11 cellular contexts compared by ENCODE assay signal in the genomic region with DNA sequence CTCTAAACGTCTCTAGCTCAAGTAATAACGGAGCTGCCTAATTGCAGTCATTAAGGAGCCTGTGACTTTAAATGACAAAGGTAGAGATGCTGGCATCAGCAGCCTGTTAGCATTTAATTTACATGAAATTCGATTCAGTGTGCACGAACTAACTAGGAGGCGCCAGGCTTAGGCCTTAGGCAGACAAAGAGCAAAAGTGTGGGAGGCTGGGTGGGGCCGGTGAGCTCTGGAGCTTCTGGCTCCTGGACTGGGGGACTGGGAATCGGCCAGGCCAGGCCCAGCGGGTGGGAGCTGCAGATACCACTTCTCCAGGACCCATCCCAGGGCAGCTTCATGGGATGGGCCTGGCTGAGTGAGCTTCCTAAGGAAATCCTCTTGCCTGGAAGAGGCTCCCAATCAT.
A peak's percentile ranks its signal among the peaks of the same experiment; 100 is the strongest.
DNase-seq lines count a peak whose midpoint lies in the region; ATAC-seq and FAIRE-seq lines count a peak whose summit lies in the region.
"Had no signal": no experiment of that assay in that cellular context is flagged by ENCODE, and none has a peak within 500 bp of the region (broad histone marks: within the 10 kb centered on the region; RNA-seq: fewer than 3 reads in every experiment).

No MANE protein-coding gene starts in this region.

- no peak overlapping the region for H2AFZ ChIP-seq in mesenchymal stem cell (ENCODE audit: low read depth, low read length)

- H3K27me3 ChIP-seq in mesendoderm (ENCODE audit: insufficient read depth, low read length, poor library complexity) (no peaks in the 10 kb centered on the region), mesenchymal stem cell (ENCODE audit: control insufficient read depth in 1 of 2, insufficient read depth in 1 of 2, low read length in 2 of 2) (no peaks in the 10 kb centered on the region)
- H3K27me3 ChIP-seq: BLaER1 treated with 17β-estradiol and CSF1 and Interleukin-3, amounts not matched to agents 10 nM and 100 nM; hepatocyte had no signal

- no peak for FAIRE-seq in HTR-8/SVneo (lab: Jason Lieb, UNC)

- H2BK12ac ChIP-seq in mesenchymal stem cell (ENCODE audit: low read length in 2 of 2), result no peak overlapping the region

- H2AK5ac ChIP-seq in mesendoderm (ENCODE audit: low read length) (no peak overlapping the region), mesenchymal stem cell (ENCODE audit: low read length, severe bottlenecking) (no peak overlapping the region)

- H3K4me2 ChIP-seq in mesendoderm (ENCODE audit: low read length) (no peak overlapping the region), mesenchymal stem cell (ENCODE audit: low read length, poor library complexity, severe bottlenecking) (no peak overlapping the region)
- H3K4me2 ChIP-seq: BLaER1 treated with 17β-estradiol and CSF1 and Interleukin-3, amounts not matched to agents 10 nM and 100 nM had no signal

- H3K9ac ChIP-seq in mesendoderm (ENCODE audit: low read length), result no peak overlapping the region
- H3K9ac ChIP-seq in mesenchymal stem cell (ENCODE audit: low read length), result no peak overlapping the region
- H3K9ac ChIP-seq: BLaER1 treated with 17β-estradiol and CSF1 and Interleukin-3, amounts not matched to agents 10 nM and 100 nM had no signal

- no peak overlapping the region for H4K5ac ChIP-seq in mesendoderm (ENCODE audit: low read length)

- H2BK120ac ChIP-seq in mesendoderm (ENCODE audit: low read depth, low read length) (no peak overlapping the region), mesenchymal stem cell (ENCODE audit: low read depth, low read length) (no peak overlapping the region)

- H3K23ac ChIP-seq in mesendoderm (ENCODE audit: low read length) (no peak overlapping the region), mesenchymal stem cell (ENCODE audit: low read length in 2 of 2) (no peak overlapping the region)

- H3K4me1 ChIP-seq in mesendoderm (ENCODE audit: control insufficient read depth, low read depth, low read length) (peaks cover 8% of the 10 kb centered on the region), mesenchymal stem cell (ENCODE audit: control insufficient read depth, insufficient read depth, low read depth, low read length) (peaks cover 7% of the 10 kb centered on the region)
- H3K4me1 ChIP-seq: BLaER1 treated with 17β-estradiol and CSF1 and Interleukin-3, amounts not matched to agents 10 nM and 100 nM had no signal

- H3K14ac ChIP-seq in mesenchymal stem cell (ENCODE audit: low read length in 2 of 2), result no peak overlapping the region

- no peak overlapping the region for H4K91ac ChIP-seq in mesenchymal stem cell (ENCODE audit: low read length)

- no peak overlapping the region for H3K18ac ChIP-seq in mesendoderm (ENCODE audit: low read length)
- no peak overlapping the region for H3K18ac ChIP-seq in mesenchymal stem cell (ENCODE audit: low read depth in 1 of 2, low read length in 2 of 2)

- ATAC-seq in GM21381 (IDR thresholded peaks at IDR 0.05; ENCODE audit: unreplicated experiment) (no peak), HG03280 (IDR thresholded peaks at IDR 0.05; ENCODE audit: unreplicated experiment) (no peak)

- H2BK5ac ChIP-seq in mesendoderm (ENCODE audit: low read length) (no peak overlapping the region), mesenchymal stem cell (ENCODE audit: low read depth, low read length, poor library complexity, severe bottlenecking) (no peak overlapping the region)

- H2BK15ac ChIP-seq in mesendoderm (replicated peaks; ENCODE audit: low read depth), result no peak overlapping the region
- H2BK15ac ChIP-seq in mesenchymal stem cell (ENCODE audit: low read depth, poor library complexity, severe bottlenecking), result no peak overlapping the region

- no CpG with 5 or more reads among the region's 8 CpGs for WGBS in mesendoderm (ENCODE audit: extremely low coverage, insufficient coverage, low lambda C conversion rate)
- WGBS in mesenchymal stem cell, result 31% methylated on average over 8 of the region's 8 CpGs

- H3K36me3 ChIP-seq in mesendoderm (ENCODE audit: control insufficient read depth, insufficient read depth, low read length) (no peaks in the 10 kb centered on the region), mesenchymal stem cell (ENCODE audit: control insufficient read depth in 1 of 2, insufficient read depth in 2 of 2, low read depth in 1 of 2, low read length in 2 of 2) (no peaks in the 10 kb centered on the region)
- H3K36me3 ChIP-seq: BLaER1 treated with 17β-estradiol and CSF1 and Interleukin-3, amounts not matched to agents 10 nM and 100 nM had no signal

- peak overlapping the region; percentile 54 for H3K56ac ChIP-seq in mesendoderm (ENCODE audit: low read length)

- no peak overlapping the region for H4K8ac ChIP-seq in mesendoderm (ENCODE audit: low read depth, low read length)
- H4K8ac ChIP-seq in mesenchymal stem cell (ENCODE audit: low read length), result no peak overlapping the region

- no peaks in the 10 kb centered on the region for H3K79me2 ChIP-seq in mesendoderm (ENCODE audit: control insufficient read depth, insufficient read depth, low read length)
- H3K79me2 ChIP-seq: hepatocyte had no signal

- no peak overlapping the region for H3K27ac ChIP-seq in mesendoderm (ENCODE audit: low read depth, low read length)
- H3K27ac ChIP-seq in mesenchymal stem cell (ENCODE audit: low read length, poor library complexity, severe bottlenecking), result no peak overlapping the region
- H3K27ac ChIP-seq: BLaER1 treated with 17β-estradiol and CSF1 and Interleukin-3, amounts not matched to agents 10 nM and 100 nM; hepatocyte had no signal

- H3K79me1 ChIP-seq in mesendoderm (ENCODE audit: low read length) (no peaks in the 10 kb centered on the region), mesenchymal stem cell (replicated peaks; ENCODE audit: low read length, poor library complexity, severe bottlenecking) (no peaks in the 10 kb centered on the region)

- H3K9me3 ChIP-seq in mesenchymal stem cell (ENCODE audit: control insufficient read depth, low read length), result no peaks in the 10 kb centered on the region
- H3K9me3 ChIP-seq: BLaER1 treated with 17β-estradiol and CSF1 and Interleukin-3, amounts not matched to agents 10 nM and 100 nM had no signal

- H3K4me3 ChIP-seq in mesendoderm (ENCODE audit: low read length) (no peak overlapping the region), mesenchymal stem cell (ENCODE audit: insufficient read depth in 1 of 2, low read depth in 1 of 2, low read length in 2 of 2) (no peak overlapping the region)
- H3K4me3 ChIP-seq: BLaER1 treated with 17β-estradiol and CSF1 and Interleukin-3, amounts not matched to agents 10 nM and 100 nM; hepatocyte had no signal

- DNase-seq in COR-L47 (lab: John Stamatoyannopoulos, UW) (peak; percentile 19), NCI-H1048 (lab: John Stamatoyannopoulos, UW) (peak; percentile 72), ecto neural progenitor cell (ENCODE audit: low spot score) (peak; percentile 59), mesendoderm (peak; percentile 87), HTR-8/SVneo (ENCODE audit: insufficient read length, low spot score) (no peak), mesenchymal stem cell (no peak)
- DNase-seq: natural killer cell had no signal

- H3K4ac ChIP-seq in mesendoderm (ENCODE audit: low read depth, low read length) (no peak overlapping the region), mesenchymal stem cell (ENCODE audit: low read depth in 1 of 2, low read length in 2 of 2) (no peak overlapping the region)

Comparison
In these comparisons a context has a peak if more than half of its experiments do, and no peak if none do; other contexts are left out.
1. DNase-seq: peak in COR-L47 (single experiment), NCI-H1048 (single experiment), ecto neural progenitor cell (single experiment) and mesendoderm (single experiment); none in HTR-8/SVneo (single experiment) and mesenchymal stem cell (single experiment).